7 cellular contexts compared by ENCODE assay signal in the genomic region with DNA sequence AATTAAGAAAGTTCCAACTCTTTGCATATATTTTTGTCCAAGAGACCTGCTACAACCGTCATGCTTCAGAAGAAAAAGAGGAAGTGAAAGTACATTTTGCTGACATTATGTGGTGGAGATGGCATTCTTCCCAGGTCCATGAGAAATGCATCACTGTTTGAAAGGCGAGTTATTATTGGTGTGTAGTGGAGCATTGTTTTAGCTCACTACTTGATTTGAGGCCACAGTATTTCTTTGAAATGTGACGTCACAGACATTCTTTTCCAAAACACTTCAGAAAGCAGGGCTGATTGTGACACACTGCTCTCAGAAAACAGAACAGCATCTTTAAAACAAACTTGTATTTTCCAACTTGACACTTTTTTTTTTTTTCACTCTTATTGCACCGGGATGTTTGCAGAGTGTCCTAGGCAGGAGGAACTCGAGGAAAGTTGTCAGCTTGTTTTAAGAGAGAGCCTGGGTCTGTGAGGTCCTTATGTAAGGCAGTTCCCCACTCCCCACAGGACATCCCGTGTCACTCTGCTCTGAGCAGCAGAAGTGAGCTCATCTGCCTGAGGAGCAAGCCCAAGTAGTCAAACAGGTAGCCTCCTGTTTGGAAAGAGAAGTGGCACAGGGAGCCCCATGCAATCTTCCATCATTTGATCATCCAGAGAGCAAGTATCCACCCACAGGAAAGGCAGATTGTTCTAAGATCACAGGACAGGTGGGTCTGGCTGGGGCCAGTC. TPM values are rescaled to one million over a fixed set of nuclear protein-coding genes. Genes with fewer than 3 reads are reported as not detected.
DNase-seq lines count a peak whose midpoint lies in the region; ATAC-seq, FAIRE-seq and TF ChIP-seq lines count a peak whose summit lies in the region.

No MANE protein-coding gene starts in this region.

- in situ Hi-C loops in gastrocnemius medialis (cut with MboI; ENCODE audit: low sequenced_read_pairs in 4 of 4) = no loop called here

- H3K27ac ChIP-seq in adrenal gland (peak overlapping the region; percentile 28 to 85 (median 57)), right atrium auricular region (peak overlapping the region; percentile 58 to 71), gastrocnemius medialis (peak overlapping the region; percentile 42 to 57 (median 48))

- peaks cover 5 to 15% of the 10 kb centered on the region in 2 donors for H3K4me1 ChIP-seq in adrenal gland (replicated peaks in 1 of 2)
- peaks cover 0 to 20% of the 10 kb centered on the region in 2 donors for H3K4me1 ChIP-seq in right atrium auricular region
- H3K4me1 ChIP-seq in gastrocnemius medialis = peaks cover 0 to 5% of the 10 kb centered on the region in 2 donors

- FAIRE-seq in GM12891 (lab: Jason Lieb, UNC) = peak; percentile 94

- H3K27me3 ChIP-seq in adrenal gland = no peaks in the 10 kb centered on the region
- no peaks in the 10 kb centered on the region for H3K27me3 ChIP-seq in right atrium auricular region
- H3K27me3 ChIP-seq in gastrocnemius medialis = no peaks in the 10 kb centered on the region

- ATAC-seq in GM21786 (IDR thresholded peaks at IDR 0.05; ENCODE audit: unreplicated experiment) (peak; percentile 97), gastrocnemius medialis (peak; percentile 77 to 82)

- DNase-seq in GM12891 (ENCODE audit: insufficient read length, low spot score) (peak; percentile 17), KG1 (lab: John Stamatoyannopoulos, UW) (peak; percentile 82), adrenal gland (peak; percentile 26 to 76 (median 69)), right atrium auricular region (ENCODE audit: low spot score) (peak; percentile 63), gastrocnemius medialis (no peak), NCI-H446 treated with DMSO at 0.1 percent for 48 hours (lab: John Stamatoyannopoulos, UW) (no peak)

- H3K9me3 ChIP-seq in adrenal gland (replicated peaks in 1 of 3) = no peaks in the 10 kb centered on the region
- no peaks in the 10 kb centered on the region for H3K9me3 ChIP-seq in right atrium auricular region
- no peaks in the 10 kb centered on the region for H3K9me3 ChIP-seq in gastrocnemius medialis

- intact Hi-C loops in adrenal gland (cut with DNase I) = no loop called here
- intact Hi-C loops in gastrocnemius medialis (cut with DNase I; ENCODE audit: low total_unique reads) = no loop called here

- WGBS in adrenal gland, 4 donors = 10 to 14% (median 11%) methylated on average over 6 of the region's 6 CpGs

- H3K4me3 ChIP-seq in adrenal gland (peak overlapping the region in 3 of 4 donors; percentile 32 to 56 (median 36)), right atrium auricular region (peak overlapping the region; percentile 32 to 46), gastrocnemius medialis (peak overlapping the region; percentile 36 to 48 (median 45))

- TF ChIP-seq POLR2A in GM12891 (IDR thresholded peaks at IDR 0.05; ENCODE audit: low read depth, low read length) = no peak
- peak in 1 of 2 donors; percentile 45 for TF ChIP-seq POLR2A in adrenal gland (IDR thresholded peaks at IDR 0.05)
- no peak for TF ChIP-seq POLR2A in gastrocnemius medialis (IDR thresholded peaks at IDR 0.05)

- H3K36me3 ChIP-seq in adrenal gland (replicated peaks in 1 of 2) (no peaks in the 10 kb centered on the region), right atrium auricular region (no peaks in the 10 kb centered on the region), gastrocnemius medialis (no peaks in the 10 kb centered on the region)

- TF ChIP-seq CTCF in adrenal gland (IDR thresholded peaks at IDR 0.05) (no peak), right atrium auricular region (IDR thresholded peaks at IDR 0.05) (no peak), gastrocnemius medialis (IDR thresholded peaks at IDR 0.05 in 4 of 5, conservative IDR thresholded peaks at IDR 0.05 in 1 of 5) (no peak)

TF ChIP-seq in GM12891, 5 proteins besides CTCF, POLR2A, EP300 and RAD21:
- TF ChIP-seq SPI1 (IDR thresholded peaks at IDR 0.05; ENCODE audit: low read depth, low read length) = peak; percentile 100
- TF ChIP-seq POU2F2 (IDR thresholded peaks at IDR 0.05; ENCODE audit: low read depth, low read length) = no peak
- peak; percentile 67 for TF ChIP-seq PAX5 (IDR thresholded peaks at IDR 0.05; ENCODE audit: insufficient read depth, low read length, severe bottlenecking)
- no peak for TF ChIP-seq POLR2AphosphoS5 (IDR thresholded peaks at IDR 0.05; ENCODE audit: low read depth, low read length)
- no peak for TF ChIP-seq TAF1 (IDR thresholded peaks at IDR 0.05; ENCODE audit: low read depth, low read length)
TF ChIP-seq in GM12891: peak in this region for 2.

RNA-seq across cellular contexts. Expression of gene SPTLC3, which starts 1.1 kb away (rescaled TPM):
- polyA plus RNA-seq in GM12891 (2012; ENCODE audit: low read depth, missing spikeins) = 0.14 TPM
- total RNA-seq in adrenal gland (10 to 100 TPM in 3 of 8 donors, 1 to 10 TPM in 5; 3.0 to 15.7 (median 8.7) TPM), right atrium auricular region (1 to 10 TPM; 2.8 to 4.2 TPM), gastrocnemius medialis (1 to 10 TPM in 3 of 4 donors, under 1 TPM in 1; 0.46 to 2.4 (median 1.2) TPM)
- polyA plus RNA-seq in adrenal gland = 1 to 10 TPM; 1.4 to 9.1 (median 2.2) TPM

Comparison
In these comparisons a context has a peak if more than half of its experiments do, and no peak if none do; other contexts are left out.
1. DNase-seq: peak in GM12891 (single experiment), KG1 (single experiment), adrenal gland (7 of 7) and right atrium auricular region (single experiment); none in gastrocnemius medialis (0 of 2) and NCI-H446 treated with DMSO at 0.1 percent for 48 hours (single experiment).
2. Peak in every context shown above with its lines, with median percentiles within 50 percentile points of each other: H3K27ac ChIP-seq and H3K4me3 ChIP-seq.